10 cellular contexts compared by ENCODE assay signal in genomic region chr1:244273262-244273844, GRCh38.
DNase-seq lines count a peak whose midpoint lies in the region; ATAC-seq and TF ChIP-seq lines count a peak whose summit lies in the region.
"Had no signal": no experiment of that assay in that cellular context is flagged by ENCODE, and none has a peak within 500 bp of the region (broad histone marks: within the 10 kb centered on the region; RNA-seq: fewer than 3 reads in every experiment).

No MANE protein-coding gene starts in this region.

- H3K4me3 ChIP-seq in HEK293 (ENCODE audit: low read depth, low read length) (no peak overlapping the region), fibroblast of villous mesenchyme (ENCODE audit: low read depth, low read length) (peak overlapping the region; percentile 16)
- H3K4me3 ChIP-seq: cardiac muscle cell, lung had no signal

- CTCF ChIA-PET in HEK293 (lab: Yijun Ruan, JAX), result interaction anchor here (0.6 to 3.2 kb wide), 54 partner anchors 9 to 1818 kb away, joined by 3 to 44 read pairs (median 4); partner anchors contain the start of gene ZBTB18

- ATAC-seq in HG03039 (IDR thresholded peaks at IDR 0.05; ENCODE audit: unreplicated experiment), result no peak

- H3K9me3 ChIP-seq in HEK293 (ENCODE audit: control insufficient read depth, insufficient read depth, low read depth, low read length), result no peaks in the 10 kb centered on the region

- no peak for TF ChIP-seq CTCF in HEK293 (tag by site-specific recombination; IDR thresholded peaks at IDR 0.05)
- peak; percentile 66 for TF ChIP-seq CTCF in VCaP (conservative IDR thresholded peaks at IDR 0.05)
- no peak for TF ChIP-seq CTCF in fibroblast of villous mesenchyme (IDR thresholded peaks at IDR 0.05; ENCODE audit: insufficient read depth, low read depth, low read length)

- no peaks in the 10 kb centered on the region for H3K36me3 ChIP-seq in HEK293 (ENCODE audit: control insufficient read depth in 2 of 2, insufficient read depth in 1 of 2, low read length in 2 of 2)
- H3K36me3 ChIP-seq: cardiac muscle cell had no signal

- H3K4me1 ChIP-seq in HEK293 (ENCODE audit: control insufficient read depth, insufficient read depth, low read length), result no peaks in the 10 kb centered on the region

- DNase-seq in fibroblast of villous mesenchyme (ENCODE audit: low read depth) (no peak), smooth muscle cell of the brain vasculature (ENCODE audit: low read depth, low spot score) (peak; percentile 1), posterior vena cava (ENCODE audit: low spot score) (no peak), NCI-H226 (no peak), Ammon's horn (ENCODE audit: low spot score) (no peak)

- POLR2A ChIA-PET in HEK293 (lab: Yijun Ruan, JAX), result interaction anchor here (0.6 kb wide), 1 partner anchor 178 kb away, joined by 3 read pairs; no protein-coding TSS in a partner anchor

- H3K27ac ChIP-seq in HEK293 (ENCODE audit: extremely low read depth, low read depth, low read length) (no peak overlapping the region), VCaP (peak overlapping the region; percentile 67; the same call in 1 of the 2 replicates)
- H3K27ac ChIP-seq: cardiac muscle cell had no signal

- intact Hi-C loops in posterior vena cava (cut with DNase I), result no loop called here

TF ChIP-seq in HEK293, 187 proteins besides CTCF, POLR2A, EP300 and RAD21:
- peak; percentile 59; the same call in 1 of the 2 replicates for TF ChIP-seq ATF2 (tag by site-specific recombination; IDR thresholded peaks at IDR 0.05; ENCODE audit: low read depth)
- TF ChIP-seq ZNF324 (tag by site-specific recombination; IDR thresholded peaks at IDR 0.05), result no peak
- TF ChIP-seq YY2 (tag by site-specific recombination; IDR thresholded peaks at IDR 0.05), result no peak
- TF ChIP-seq ZNF626 (tag by site-specific recombination; IDR thresholded peaks at IDR 0.05), result 0 out of 2 replicates have a peak, but pooled peaks have one; percentile 6
